Comparison of ENCODE assay signal across 11 cellular contexts in the genomic region with DNA sequence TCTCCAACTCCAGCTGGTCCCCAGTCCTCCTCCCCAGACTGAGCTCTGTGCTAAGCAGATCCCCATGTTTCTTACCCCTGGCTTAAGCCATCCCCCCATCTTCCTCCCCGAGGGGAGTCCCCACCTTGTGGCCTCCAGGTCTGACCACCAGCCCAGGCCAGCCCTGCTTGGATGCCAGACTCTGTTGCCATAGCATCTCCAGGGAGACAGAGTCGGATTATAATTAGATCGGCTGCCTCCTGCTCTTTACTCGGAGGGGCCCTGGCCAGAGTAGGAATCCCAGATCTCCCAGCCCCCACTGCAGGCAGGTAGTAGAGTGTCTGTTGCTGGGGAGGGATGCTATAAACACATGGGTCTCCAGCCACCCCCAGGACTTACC. TPM values are rescaled to one million over a fixed set of nuclear protein-coding genes. Genes with fewer than 3 reads are reported as not detected.
A peak's percentile ranks its signal among the peaks of the same experiment; 100 is the strongest.
DNase-seq lines count a peak whose midpoint lies in the region; ATAC-seq and TF ChIP-seq lines count a peak whose summit lies in the region.
"Had no signal": no experiment of that assay in that cellular context is flagged by ENCODE, and none has a peak within 500 bp of the region (broad histone marks: within the 10 kb centered on the region; RNA-seq: fewer than 3 reads in every experiment).

No MANE protein-coding gene starts in this region.

- peak overlapping the region; percentile 94 for H3K27ac Mint-ChIP-seq in neural crest cell (ENCODE audit: unreplicated experiment)
- H3K27ac Mint-ChIP-seq: dendritic cell treated with granulocyte-macrophage colony-stimulating factor and Interleukin-4, amounts not matched to agents 40 ng/mL and 50 ng/mL, for 4 days had no signal

- peak overlapping the region; percentile 8 for H3K27ac ChIP-seq in fibroblast of lung (ENCODE audit: insufficient read depth, low read length)

- H3K9ac ChIP-seq in fibroblast of lung (ENCODE audit: insufficient read depth, low read length) = no peak overlapping the region

- no peaks in the 10 kb centered on the region for H4K20me1 ChIP-seq in fibroblast of lung (ENCODE audit: control insufficient read depth, extremely low read depth, insufficient read depth, low read length)

- H3K9me3 ChIP-seq in BE2C (no peaks in the 10 kb centered on the region), fibroblast of lung (ENCODE audit: control insufficient read depth, insufficient read depth, low read depth, low read length) (no peaks in the 10 kb centered on the region)

- H3K36me3 ChIP-seq in BE2C (peaks cover 10% of the 10 kb centered on the region), fibroblast of lung (ENCODE audit: control insufficient read depth, insufficient read depth, low read length) (peaks cover 13% of the 10 kb centered on the region)

- H3K36me3 Mint-ChIP-seq in neural crest cell (ENCODE audit: low read depth) = no peaks in the 10 kb centered on the region

- no peak overlapping the region for H3K4me2 ChIP-seq in fibroblast of lung (ENCODE audit: extremely low read depth, insufficient read depth, low read length)

- TF ChIP-seq CTCF in BE2C (IDR thresholded peaks at IDR 0.05; ENCODE audit: low read depth, low read length) = no peak
- no peak for TF ChIP-seq CTCF in fibroblast of lung (conservative IDR thresholded peaks at IDR 0.05 in 1 of 2, IDR thresholded peaks at IDR 0.05 in 1 of 2; ENCODE audit: low read depth in 1 of 2, low read length in 2 of 2)
- TF ChIP-seq CTCF in neural crest cell (conservative IDR thresholded peaks at IDR 0.05) = no peak

- H3K27me3 Mint-ChIP-seq in neural crest cell (ENCODE audit: low read depth) = peaks cover under 1% of the 10 kb centered on the region

- DNase-seq in BE2C (peak; percentile 69), NCI-H82 treated with DMSO at 0.1 percent for 48 hours (lab: John Stamatoyannopoulos, UW; ENCODE audit: unreplicated experiment) (peak; percentile 67), fibroblast of lung (ENCODE audit: low read depth in 2 of 2) (peak in 1 of 2 donors; percentile 38), neural crest cell (ENCODE audit: low read depth, low spot score) (peak; percentile 51), DMS153 (lab: John Stamatoyannopoulos, UW) (no peak)
- DNase-seq in activated CD8-positive, alpha-beta memory T cell treated with anti-CD3 and anti-CD28 coated beads for 24 hours = no peak
- no peak for DNase-seq in effector CD8-positive, alpha-beta T cell (lab: John Stamatoyannopoulos, UW)
- DNase-seq: islet precursor cell, SIG-M5 had no signal

- no peaks in the 10 kb centered on the region for H3K9me3 Mint-ChIP-seq in neural crest cell
- H3K9me3 Mint-ChIP-seq: dendritic cell treated with granulocyte-macrophage colony-stimulating factor and Interleukin-4, amounts not matched to agents 40 ng/mL and 50 ng/mL, for 4 days had no signal

- no peak overlapping the region for H2AFZ ChIP-seq in fibroblast of lung (ENCODE audit: low read length)

- H3K4me3 Mint-ChIP-seq in neural crest cell = peak overlapping the region; percentile 86
- H3K4me3 Mint-ChIP-seq: dendritic cell treated with granulocyte-macrophage colony-stimulating factor and Interleukin-4, amounts not matched to agents 40 ng/mL and 50 ng/mL, for 4 days had no signal

- H3K4me1 ChIP-seq in BE2C (peaks cover 14% of the 10 kb centered on the region), fibroblast of lung (ENCODE audit: control insufficient read depth, extremely low read depth, insufficient read depth, low read length) (peaks cover 16% of the 10 kb centered on the region)

- no peak for ATAC-seq in GM21447 (IDR thresholded peaks at IDR 0.05; ENCODE audit: unreplicated experiment)

- H3K4me3 ChIP-seq in BE2C (ENCODE audit: low read depth, low read length) (peak overlapping the region; percentile 39), fibroblast of lung (replicated peaks in 1 of 4; ENCODE audit: control extremely low read depth in 1 of 4, insufficient read depth in 1 of 4, low read depth in 3 of 4, low read length in 4 of 4) (peak overlapping the region in 1 of 4 experiments; percentile 96)

- H3K4me1 Mint-ChIP-seq in neural crest cell = peaks cover 50% of the 10 kb centered on the region

- no peaks in the 10 kb centered on the region for H3K27me3 ChIP-seq in BE2C
- H3K27me3 ChIP-seq in fibroblast of lung (ENCODE audit: control insufficient read depth, insufficient read depth, low read length) = no peaks in the 10 kb centered on the region

- H3K79me2 ChIP-seq in fibroblast of lung (ENCODE audit: control insufficient read depth, insufficient read depth, low read length) = peaks cover 6% of the 10 kb centered on the region

RNA-seq across cellular contexts. Expression of a gene that starts 2.4 kb away (rescaled TPM):
- 292 TPM for polyA plus RNA-seq in BE2C (2012; ENCODE audit: insufficient read depth, insufficient read length, low read depth)
- 40.5 and 42.6 TPM in 2 replicates for total RNA-seq in fibroblast of lung
- polyA plus RNA-seq in fibroblast of lung = 26.7 and 34.4 TPM in 2 replicates
- 22.7 and 24.7 TPM in 2 replicates for polyA plus RNA-seq in fibroblast of lung (2012)
- polyA minus RNA-seq in fibroblast of lung (ENCODE audit: low replicate concordance) = 21.1 and 36.2 TPM in 2 replicates
- 44.9 and 45.2 TPM in 2 replicates for total RNA-seq in neural crest cell

RNA-seq across cellular contexts. Expression of a gene that starts 7.7 kb away (rescaled TPM):
- polyA plus RNA-seq in BE2C (2012; ENCODE audit: insufficient read depth, insufficient read length, low read depth) = 12.9 TPM
- total RNA-seq in fibroblast of lung (16.4 and 17.8 TPM in 2 replicates), neural crest cell (26.0 and 29.4 TPM in 2 replicates)
- 13.0 and 16.1 TPM in 2 replicates for polyA plus RNA-seq in fibroblast of lung
- 18.0 and 23.2 TPM in 2 replicates for polyA plus RNA-seq in fibroblast of lung (2012)
- polyA minus RNA-seq in fibroblast of lung (ENCODE audit: low replicate concordance) = 55.6 and 70.5 TPM in 2 replicates

RNA-seq across cellular contexts. Expression of a gene that starts 40.9 kb away (rescaled TPM):
- 104 TPM for polyA plus RNA-seq in BE2C (2012; ENCODE audit: insufficient read depth, insufficient read length, low read depth)
- total RNA-seq in fibroblast of lung (747 and 1,026 TPM in 2 replicates), neural crest cell (108 and 120 TPM in 2 replicates)
- 285 and 375 TPM in 2 replicates for polyA plus RNA-seq in fibroblast of lung
- polyA plus RNA-seq in fibroblast of lung (2012) = 336 and 501 TPM in 2 replicates
- polyA minus RNA-seq in fibroblast of lung (ENCODE audit: low replicate concordance) = 2,522 and 3,887 TPM in 2 replicates

RNA-seq across cellular contexts. Expression of a gene that starts 53.2 kb away (rescaled TPM):
- polyA plus RNA-seq in BE2C (2012; ENCODE audit: insufficient read depth, insufficient read length, low read depth) = 53.2 TPM
- total RNA-seq in fibroblast of lung (49.1 and 53.8 TPM in 2 replicates), neural crest cell (71.8 and 72.6 TPM in 2 replicates)
- polyA plus RNA-seq in fibroblast of lung = 23.3 and 25.0 TPM in 2 replicates
- polyA plus RNA-seq in fibroblast of lung (2012) = 20.1 and 24.2 TPM in 2 replicates
- polyA minus RNA-seq in fibroblast of lung (ENCODE audit: low replicate concordance) = 97.5 and 113 TPM in 2 replicates

Comparison
In these comparisons a context has a peak if more than half of its experiments do, and no peak if none do; other contexts are left out.
1. DNase-seq: peak in BE2C (single experiment), NCI-H82 treated with DMSO at 0.1 percent for 48 hours (single experiment) and neural crest cell (single experiment); none in activated CD8-positive, alpha-beta memory T cell treated with anti-CD3 and anti-CD28 coated beads for 24 hours (single experiment), effector CD8-positive, alpha-beta T cell (single experiment) and DMS153 (single experiment).